Comparison of ENCODE assay signal across 1 cellular context in genomic region chr15:75453703-75454470, GRCh38.
TF ChIP-seq lines count a peak whose summit lies in the region.

No MANE protein-coding gene starts in this region.

TF ChIP-seq in SK-N-SH, 30 proteins besides CTCF, POLR2A, EP300 and RAD21 (continued from another document):
- TF ChIP-seq, protein P1, sequence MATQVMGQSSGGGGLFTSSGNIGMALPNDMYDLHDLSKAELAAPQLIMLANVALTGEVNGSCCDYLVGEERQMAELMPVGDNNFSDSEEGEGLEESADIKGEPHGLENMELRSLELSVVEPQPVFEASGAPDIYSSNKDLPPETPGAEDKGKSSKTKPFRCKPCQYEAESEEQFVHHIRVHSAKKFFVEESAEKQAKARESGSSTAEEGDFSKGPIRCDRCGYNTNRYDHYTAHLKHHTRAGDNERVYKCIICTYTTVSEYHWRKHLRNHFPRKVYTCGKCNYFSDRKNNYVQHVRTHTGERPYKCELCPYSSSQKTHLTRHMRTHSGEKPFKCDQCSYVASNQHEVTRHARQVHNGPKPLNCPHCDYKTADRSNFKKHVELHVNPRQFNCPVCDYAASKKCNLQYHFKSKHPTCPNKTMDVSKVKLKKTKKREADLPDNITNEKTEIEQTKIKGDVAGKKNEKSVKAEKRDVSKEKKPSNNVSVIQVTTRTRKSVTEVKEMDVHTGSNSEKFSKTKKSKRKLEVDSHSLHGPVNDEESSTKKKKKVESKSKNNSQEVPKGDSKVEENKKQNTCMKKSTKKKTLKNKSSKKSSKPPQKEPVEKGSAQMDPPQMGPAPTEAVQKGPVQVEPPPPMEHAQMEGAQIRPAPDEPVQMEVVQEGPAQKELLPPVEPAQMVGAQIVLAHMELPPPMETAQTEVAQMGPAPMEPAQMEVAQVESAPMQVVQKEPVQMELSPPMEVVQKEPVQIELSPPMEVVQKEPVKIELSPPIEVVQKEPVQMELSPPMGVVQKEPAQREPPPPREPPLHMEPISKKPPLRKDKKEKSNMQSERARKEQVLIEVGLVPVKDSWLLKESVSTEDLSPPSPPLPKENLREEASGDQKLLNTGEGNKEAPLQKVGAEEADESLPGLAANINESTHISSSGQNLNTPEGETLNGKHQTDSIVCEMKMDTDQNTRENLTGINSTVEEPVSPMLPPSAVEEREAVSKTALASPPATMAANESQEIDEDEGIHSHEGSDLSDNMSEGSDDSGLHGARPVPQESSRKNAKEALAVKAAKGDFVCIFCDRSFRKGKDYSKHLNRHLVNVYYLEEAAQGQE (IDR thresholded peaks at IDR 0.05; ENCODE audit: low read depth, low read length), result no peak; the same call in 1 of the 2 replicates
- TF ChIP-seq FOXM1 (IDR thresholded peaks at IDR 0.05; ENCODE audit: low read depth) (no peak), PBX3 (IDR thresholded peaks at IDR 0.05) (no peak), RFX5 (IDR thresholded peaks at IDR 0.05; ENCODE audit: low read length) (peak; percentile 87), CHD2 (IDR thresholded peaks at IDR 0.05; ENCODE audit: low read length, partially characterized antibody) (peak; percentile 89), EZH2phosphoT487 (IDR thresholded peaks at IDR 0.05; ENCODE audit: borderline replicate concordance, low read depth) (no peak), TAF1 (IDR thresholded peaks at IDR 0.05; ENCODE audit: borderline replicate concordance, low read depth, low read length) (peak; percentile 85)
- TF ChIP-seq, protein P2, sequence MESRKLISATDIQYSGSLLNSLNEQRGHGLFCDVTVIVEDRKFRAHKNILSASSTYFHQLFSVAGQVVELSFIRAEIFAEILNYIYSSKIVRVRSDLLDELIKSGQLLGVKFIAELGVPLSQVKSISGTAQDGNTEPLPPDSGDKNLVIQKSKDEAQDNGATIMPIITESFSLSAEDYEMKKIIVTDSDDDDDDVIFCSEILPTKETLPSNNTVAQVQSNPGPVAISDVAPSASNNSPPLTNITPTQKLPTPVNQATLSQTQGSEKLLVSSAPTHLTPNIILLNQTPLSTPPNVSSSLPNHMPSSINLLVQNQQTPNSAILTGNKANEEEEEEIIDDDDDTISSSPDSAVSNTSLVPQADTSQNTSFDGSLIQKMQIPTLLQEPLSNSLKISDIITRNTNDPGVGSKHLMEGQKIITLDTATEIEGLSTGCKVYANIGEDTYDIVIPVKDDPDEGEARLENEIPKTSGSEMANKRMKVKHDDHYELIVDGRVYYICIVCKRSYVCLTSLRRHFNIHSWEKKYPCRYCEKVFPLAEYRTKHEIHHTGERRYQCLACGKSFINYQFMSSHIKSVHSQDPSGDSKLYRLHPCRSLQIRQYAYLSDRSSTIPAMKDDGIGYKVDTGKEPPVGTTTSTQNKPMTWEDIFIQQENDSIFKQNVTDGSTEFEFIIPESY (IDR thresholded peaks at IDR 0.05; ENCODE audit: borderline replicate concordance, low read depth), result no peak
